10 cellular contexts compared by ENCODE assay signal in the genomic region with DNA sequence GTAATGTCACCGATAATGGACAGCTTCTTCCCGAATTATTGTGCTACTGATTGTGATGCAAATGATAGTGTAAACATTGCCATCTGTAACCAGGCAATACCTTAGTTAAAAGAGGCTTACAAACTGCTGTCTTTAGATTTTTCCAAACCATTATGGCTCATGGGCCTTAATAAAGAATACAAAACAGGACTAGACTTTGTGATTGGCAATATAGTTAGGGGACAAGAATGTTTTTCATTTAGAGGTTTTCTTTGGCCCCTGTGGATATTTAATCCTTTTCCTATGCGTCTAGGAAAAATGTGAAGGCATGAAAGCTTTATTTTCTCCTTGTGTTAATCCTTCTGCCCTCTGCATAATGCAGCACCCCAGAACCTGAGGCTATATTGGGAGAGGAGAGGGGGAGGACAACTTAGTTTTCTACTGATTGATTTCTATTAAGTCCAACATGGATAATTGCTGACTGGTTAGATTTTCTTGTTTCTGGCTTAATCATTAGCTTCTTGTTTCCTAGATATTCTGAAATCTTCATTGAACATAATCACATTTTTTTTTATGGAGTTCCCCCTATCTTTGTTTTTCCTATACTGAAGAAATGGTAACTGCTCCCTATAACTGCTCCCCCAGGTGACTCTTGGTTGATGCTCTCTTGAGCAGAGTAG. TPM values are rescaled to one million over a fixed set of nuclear protein-coding genes. Genes with fewer than 3 reads are reported as not detected.
DNase-seq lines count a peak whose midpoint lies in the region; ATAC-seq and TF ChIP-seq lines count a peak whose summit lies in the region.
"Had no signal": no experiment of that assay in that cellular context is flagged by ENCODE, and none has a peak within 500 bp of the region (broad histone marks: within the 10 kb centered on the region; RNA-seq: fewer than 3 reads in every experiment).

No MANE protein-coding gene starts in this region.

- H3K36me3 ChIP-seq in GM06990 (ENCODE audit: control insufficient read depth, insufficient read depth, low read length) (no peaks in the 10 kb centered on the region), MG63 (peaks cover 2% of the 10 kb centered on the region; the same call in 1 of the 2 replicates), neural cell (ENCODE audit: insufficient read depth, low read length) (no peaks in the 10 kb centered on the region)

- H3K4me1 Mint-ChIP-seq in central memory CD8-positive, alpha-beta T cell, result peaks cover 24% of the 10 kb centered on the region

- DNase-seq in GM06990 (ENCODE audit: extremely low read depth, insufficient read length), result no peak
- DNase-seq in MG63, result no peak
- DNase-seq in central memory CD8-positive, alpha-beta T cell (ENCODE audit: low spot score in 2 of 2), result no peak
- no peak for DNase-seq in head of caudate nucleus
- DNase-seq in GM13977 (ENCODE audit: low spot score), result no peak
- DNase-seq: cerebellar nuclear complex, left ventricle myocardium superior, NCI-H1092 had no signal

- no peak overlapping the region for H3K9ac ChIP-seq in neural cell (ENCODE audit: low read length)

- no peak for TF ChIP-seq RAD21 in neural cell (conservative IDR thresholded peaks at IDR 0.05)

- peak overlapping the region; percentile 62 for H3K4me2 ChIP-seq in neural cell (ENCODE audit: low read length)

- H2AFZ ChIP-seq in neural cell (ENCODE audit: low read depth, low read length), result no peak overlapping the region

- H3K27me3 ChIP-seq in GM06990 (replicated peaks; ENCODE audit: control insufficient read depth, insufficient read depth, low read length), result no peaks in the 10 kb centered on the region
- no peaks in the 10 kb centered on the region for H3K27me3 ChIP-seq in MG63
- no peaks in the 10 kb centered on the region for H3K27me3 ChIP-seq in neural cell (ENCODE audit: insufficient read depth, low read depth, low read length)

- TF ChIP-seq CTCF in GM06990 (IDR thresholded peaks at IDR 0.05; ENCODE audit: insufficient read depth, low read length, poor library complexity, severe bottlenecking) (no peak), neural cell (IDR thresholded peaks at IDR 0.05; ENCODE audit: poor library complexity, severe bottlenecking) (no peak), GM13977 (IDR thresholded peaks at IDR 0.05; ENCODE audit: extremely low read depth, insufficient read depth, missing control alignments) (no peak)

- no peak overlapping the region for H3K27ac ChIP-seq in neural cell (ENCODE audit: low read length)

- H3K4me3 ChIP-seq in GM06990 (replicated peaks; ENCODE audit: low read depth, low read length) (peak overlapping the region; percentile 74), MG63 (peak overlapping the region; percentile 83), neural cell (ENCODE audit: low read length) (peak overlapping the region; percentile 74)

- no peaks in the 10 kb centered on the region for H3F3A ChIP-seq in neural cell (ENCODE audit: insufficient read depth, low read length, poor library complexity, severe bottlenecking)

- no peaks in the 10 kb centered on the region for H3K9me3 Mint-ChIP-seq in central memory CD8-positive, alpha-beta T cell

- no peaks in the 10 kb centered on the region for H3K9me2 ChIP-seq in neural cell (ENCODE audit: insufficient read depth, low read length)

- intact Hi-C loops in head of caudate nucleus (cut with DNase I), result no loop called here

- H3K4me3 Mint-ChIP-seq in central memory CD8-positive, alpha-beta T cell, result peak overlapping the region; percentile 88

- H4K20me1 ChIP-seq in neural cell (ENCODE audit: insufficient read depth), result no peaks in the 10 kb centered on the region

- no peaks in the 10 kb centered on the region for H3K27me3 Mint-ChIP-seq in central memory CD8-positive, alpha-beta T cell

- no peak for ATAC-seq in central memory CD8-positive, alpha-beta T cell (replicated peaks; ENCODE audit: extremely low read depth, poor library complexity, severe bottlenecking)
- ATAC-seq in HG03439 (IDR thresholded peaks at IDR 0.05; ENCODE audit: unreplicated experiment), result no peak

- no peak for TF ChIP-seq EP300 in neural cell (conservative IDR thresholded peaks at IDR 0.05; ENCODE audit: poor library complexity, severe bottlenecking)

- H3K79me2 ChIP-seq in neural cell (replicated peaks; ENCODE audit: insufficient read depth, low read length), result peaks cover 28% of the 10 kb centered on the region

- in situ Hi-C loops in GM13977 (cut with MboI; ENCODE audit: low pct_unique_long_range_greater_than_20kb, low sequenced_read_pairs, unreplicated experiment), result no loop called here

- no peaks in the 10 kb centered on the region for H3K9me3 ChIP-seq in MG63
- no peaks in the 10 kb centered on the region for H3K9me3 ChIP-seq in neural cell (ENCODE audit: low read length)

- H3K27ac Mint-ChIP-seq in central memory CD8-positive, alpha-beta T cell (ENCODE audit: low read depth), result no peak overlapping the region

- peaks cover 8% of the 10 kb centered on the region for H3K36me3 Mint-ChIP-seq in central memory CD8-positive, alpha-beta T cell (ENCODE audit: insufficient read depth)

TF ChIP-seq in neural cell, 6 proteins besides CTCF, POLR2A, EP300 and RAD21:
- TF ChIP-seq, protein P1, sequence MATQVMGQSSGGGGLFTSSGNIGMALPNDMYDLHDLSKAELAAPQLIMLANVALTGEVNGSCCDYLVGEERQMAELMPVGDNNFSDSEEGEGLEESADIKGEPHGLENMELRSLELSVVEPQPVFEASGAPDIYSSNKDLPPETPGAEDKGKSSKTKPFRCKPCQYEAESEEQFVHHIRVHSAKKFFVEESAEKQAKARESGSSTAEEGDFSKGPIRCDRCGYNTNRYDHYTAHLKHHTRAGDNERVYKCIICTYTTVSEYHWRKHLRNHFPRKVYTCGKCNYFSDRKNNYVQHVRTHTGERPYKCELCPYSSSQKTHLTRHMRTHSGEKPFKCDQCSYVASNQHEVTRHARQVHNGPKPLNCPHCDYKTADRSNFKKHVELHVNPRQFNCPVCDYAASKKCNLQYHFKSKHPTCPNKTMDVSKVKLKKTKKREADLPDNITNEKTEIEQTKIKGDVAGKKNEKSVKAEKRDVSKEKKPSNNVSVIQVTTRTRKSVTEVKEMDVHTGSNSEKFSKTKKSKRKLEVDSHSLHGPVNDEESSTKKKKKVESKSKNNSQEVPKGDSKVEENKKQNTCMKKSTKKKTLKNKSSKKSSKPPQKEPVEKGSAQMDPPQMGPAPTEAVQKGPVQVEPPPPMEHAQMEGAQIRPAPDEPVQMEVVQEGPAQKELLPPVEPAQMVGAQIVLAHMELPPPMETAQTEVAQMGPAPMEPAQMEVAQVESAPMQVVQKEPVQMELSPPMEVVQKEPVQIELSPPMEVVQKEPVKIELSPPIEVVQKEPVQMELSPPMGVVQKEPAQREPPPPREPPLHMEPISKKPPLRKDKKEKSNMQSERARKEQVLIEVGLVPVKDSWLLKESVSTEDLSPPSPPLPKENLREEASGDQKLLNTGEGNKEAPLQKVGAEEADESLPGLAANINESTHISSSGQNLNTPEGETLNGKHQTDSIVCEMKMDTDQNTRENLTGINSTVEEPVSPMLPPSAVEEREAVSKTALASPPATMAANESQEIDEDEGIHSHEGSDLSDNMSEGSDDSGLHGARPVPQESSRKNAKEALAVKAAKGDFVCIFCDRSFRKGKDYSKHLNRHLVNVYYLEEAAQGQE (IDR thresholded peaks at IDR 0.05; ENCODE audit: borderline replicate concordance), result no peak
- TF ChIP-seq EZH2 (IDR thresholded peaks at IDR 0.05; ENCODE audit: borderline replicate concordance, insufficient read depth, low read length, poor library complexity, severe bottlenecking), result no peak
- no peak for TF ChIP-seq SMC3 (conservative IDR thresholded peaks at IDR 0.05; ENCODE audit: poor library complexity)
- TF ChIP-seq TAF1 (IDR thresholded peaks at IDR 0.05; ENCODE audit: low read depth), result no peak
- TF ChIP-seq MXI1 (conservative IDR thresholded peaks at IDR 0.05; ENCODE audit: poor library complexity, severe bottlenecking), result no peak
- no peak for TF ChIP-seq POLR2AphosphoS5 (IDR thresholded peaks at IDR 0.05)
TF ChIP-seq in neural cell: peak in this region for 0.

RNA-seq across cellular contexts. Expression of a gene that starts 1.9 kb away (rescaled TPM):
- total RNA-seq in MG63 (2014; rRNA removed; shearing (Covaris generic); ENCODE audit: low replicate concordance), result 190 and 311 TPM in 2 replicates
- 60.8 and 65.2 TPM in 2 replicates for polyA plus RNA-seq in neural cell
- 37.0 and 38.2 TPM in 2 replicates for polyA minus RNA-seq in neural cell
